7 cellular contexts compared by ENCODE assay signal in genomic region chr1:120143334-120143733, GRCh38. TPM values are rescaled to one million over a fixed set of nuclear protein-coding genes. Genes with fewer than 3 reads are reported as not detected.
DNase-seq lines count a peak whose midpoint lies in the region; FAIRE-seq and TF ChIP-seq lines count a peak whose summit lies in the region.
"Not testable (repeated sequence)": the region's sequence is repeated elsewhere in the genome, so short reads cannot be mapped to it uniquely, and the experiment has no call there.

No MANE protein-coding gene starts in this region.

- not testable (repeated sequence) for TF ChIP-seq POLR2A in GM12891 (IDR thresholded peaks at IDR 0.05; ENCODE audit: low read depth, low read length)

- not testable (repeated sequence) for H3K9me3 ChIP-seq in MG63

- intact Hi-C loops in activated CD4-positive, alpha-beta T cell treated with anti-CD3 and anti-CD28 coated beads, Interleukin-2, amount 10 ng/mL, durations not matched to agents 24 days and 14 days (cut with micrococcal nuclease), result loop anchor here (10.0 kb wide), 1 partner anchor 199 kb away; no protein-coding TSS in a partner anchor

- H3K36me3 Mint-ChIP-seq in activated CD4-positive, alpha-beta T cell treated with anti-CD3 and anti-CD28 coated beads, Interleukin-2, amount 10 ng/mL, durations not matched to agents 24 days and 14 days (ENCODE audit: low read depth); nephron (ENCODE audit: low read depth): not testable (repeated sequence)

- not testable (repeated sequence) for DNase-seq in GM12891 (ENCODE audit: insufficient read length, low spot score)
- DNase-seq in MG63 (peak; percentile 11), RCC 7860 (ENCODE audit: low spot score) (peak; percentile 36), cardiac fibroblast (ENCODE audit: low read depth in 2 of 2) (peak; percentile 33 to 64), glomerular visceral epithelial cell (ENCODE audit: extremely low spot score) (peak; percentile 44)
- DNase-seq in activated CD4-positive, alpha-beta T cell treated with anti-CD3 and anti-CD28 coated beads, Interleukin-2, amount 10 ng/mL, durations not matched to agents 24 days and 14 days, result peak; percentile 64

- H3K27me3 Mint-ChIP-seq in activated CD4-positive, alpha-beta T cell treated with anti-CD3 and anti-CD28 coated beads, Interleukin-2, amount 10 ng/mL, durations not matched to agents 24 days and 14 days; nephron (ENCODE audit: low read depth): not testable (repeated sequence)

- peak; percentile 71 for FAIRE-seq in GM12891 (lab: Jason Lieb, UNC)
- FAIRE-seq in RCC 7860 (lab: Jason Lieb, UNC), result not testable (repeated sequence)

- H3K9me3 Mint-ChIP-seq in activated CD4-positive, alpha-beta T cell treated with anti-CD3 and anti-CD28 coated beads, Interleukin-2, amount 10 ng/mL, durations not matched to agents 24 days and 14 days; nephron: not testable (repeated sequence)

- not testable (repeated sequence) for H3K4me3 Mint-ChIP-seq in activated CD4-positive, alpha-beta T cell treated with anti-CD3 and anti-CD28 coated beads, Interleukin-2, amount 10 ng/mL, durations not matched to agents 24 days and 14 days; nephron

- H3K27ac Mint-ChIP-seq in activated CD4-positive, alpha-beta T cell treated with anti-CD3 and anti-CD28 coated beads, Interleukin-2, amount 10 ng/mL, durations not matched to agents 24 days and 14 days, result not testable (repeated sequence)
- peak overlapping the region; percentile 77 to 95 (median 80) for H3K27ac Mint-ChIP-seq in nephron

- H3K4me3 ChIP-seq in MG63, result peak overlapping the region; percentile 23; the same call in 1 of the 2 replicates
- H3K4me3 ChIP-seq in cardiac fibroblast (replicated peaks in 1 of 2; ENCODE audit: low read depth in 2 of 2, low read length in 2 of 2), result not testable (repeated sequence)

- H3K4me1 Mint-ChIP-seq in activated CD4-positive, alpha-beta T cell treated with anti-CD3 and anti-CD28 coated beads, Interleukin-2, amount 10 ng/mL, durations not matched to agents 24 days and 14 days, result peaks cover 17% of the 10 kb centered on the region
- peaks cover 31% of the 10 kb centered on the region for H3K4me1 Mint-ChIP-seq in nephron

- not testable (repeated sequence) for TF ChIP-seq CTCF in cardiac fibroblast (IDR thresholded peaks at IDR 0.05; ENCODE audit: low read depth, low read length); nephron (IDR thresholded peaks at IDR 0.05; ENCODE audit: unreplicated experiment in 3 of 3)

- not testable (repeated sequence) for H3K27me3 ChIP-seq in MG63

- H3K36me3 ChIP-seq in MG63, result not testable (repeated sequence)

RNA-seq across cellular contexts. Expression of gene SEC22B, which starts 33.0 kb away (rescaled TPM):
- 19.3 TPM for polyA plus RNA-seq in GM12891 (2012; ENCODE audit: low read depth, missing spikeins)
- 9.9 and 14.8 TPM in 2 replicates for total RNA-seq in MG63 (2014; rRNA removed; shearing (Covaris generic); ENCODE audit: low replicate concordance)
- 19.7 and 21.0 TPM in 2 replicates for total RNA-seq in activated CD4-positive, alpha-beta T cell treated with anti-CD3 and anti-CD28 coated beads, Interleukin-2, amount 10 ng/mL, durations not matched to agents 24 days and 14 days
